ENCODE assay signal across 26 cellular contexts in the genomic region with DNA sequence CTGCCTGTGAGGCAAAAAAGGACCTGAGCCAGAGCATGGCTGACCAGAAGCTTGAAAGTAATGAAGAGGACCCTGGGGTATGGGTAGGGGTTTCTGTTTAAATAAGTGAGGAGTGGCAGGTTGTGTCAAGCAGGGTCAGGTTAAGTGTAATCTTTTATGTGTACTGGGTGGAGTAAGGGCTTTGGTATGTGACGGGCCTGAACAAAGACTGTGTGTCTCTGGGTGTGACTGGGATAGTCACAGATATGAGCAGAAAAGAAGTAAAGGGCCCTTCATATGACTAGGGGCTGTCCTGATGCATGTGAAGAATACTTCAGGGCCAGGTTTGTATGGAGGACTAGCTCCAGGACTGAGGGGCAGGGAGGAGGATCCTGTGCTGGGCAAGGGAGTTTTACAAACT.
"Had no signal": no experiment of that assay in that cellular context is flagged by ENCODE, and none has a peak within 500 bp of the region (broad histone marks: within the 10 kb centered on the region; RNA-seq: fewer than 3 reads in every experiment).

No MANE protein-coding gene starts in this region.

- H3K9me3 Mint-ChIP-seq: activated naive CD4-positive, alpha-beta T cell treated with anti-CD3 and anti-CD28 coated beads, Interleukin-2, amount 50 U/mL, for 24 hours; activated naive CD8-positive, alpha-beta T cell treated with anti-CD3 and anti-CD28 coated beads, Interleukin-2, amount 50 U/mL, for 24 hours; stimulated activated effector memory CD8-positive, alpha-beta T cell treated with anti-CD3 and anti-CD28 coated beads, Interleukin-12 subunit alpha, Interleukin-12 subunit beta, amount 100 ng/mL, for 72 hours; stimulated activated naive CD8-positive, alpha-beta T cell treated with anti-CD3 and anti-CD28 coated beads, Interleukin-15, Interleukin-2, amounts not matched to agents 100 ng/mL and 50 ng/mL, for 24 hours; T-helper 1 cell treated with Interleukin-12 subunit alpha and Interleukin-12 subunit beta and Interleukin-4 antibody, amounts not matched to agents 30 μg/mL and 1 μg/mL, for 36 hours had no signal

- H3K4me3 ChIP-seq: heart left ventricle, left lung, lung, sigmoid colon, thoracic aorta, upper lobe of left lung, vagina had no signal

- H3K27me3 Mint-ChIP-seq: activated naive CD4-positive, alpha-beta T cell treated with anti-CD3 and anti-CD28 coated beads, Interleukin-2, amount 50 U/mL, for 24 hours; stimulated activated naive CD8-positive, alpha-beta T cell treated with anti-CD3 and anti-CD28 coated beads, Interleukin-15, Interleukin-2, amounts not matched to agents 100 ng/mL and 50 ng/mL, for 24 hours had no signal

- H3K4me1 ChIP-seq: heart left ventricle, left lung, sigmoid colon, upper lobe of left lung, vagina had no signal

- H3K27ac ChIP-seq: heart left ventricle, left lung, neutrophil, sigmoid colon, thoracic aorta, upper lobe of left lung, vagina, WERI-Rb-1 had no signal

- H3K4me3 Mint-ChIP-seq: activated naive CD4-positive, alpha-beta T cell treated with anti-CD3 and anti-CD28 coated beads, Interleukin-2, amount 50 U/mL, for 24 hours; activated naive CD8-positive, alpha-beta T cell treated with anti-CD3 and anti-CD28 coated beads, Interleukin-2, amount 50 U/mL, for 24 hours; naive B cell; nephron progenitor cell; stimulated activated effector memory CD8-positive, alpha-beta T cell treated with anti-CD3 and anti-CD28 coated beads, Interleukin-12 subunit alpha, Interleukin-12 subunit beta, amount 100 ng/mL, for 72 hours; stimulated activated naive CD8-positive, alpha-beta T cell treated with anti-CD3 and anti-CD28 coated beads, Interleukin-15, Interleukin-2, amounts not matched to agents 100 ng/mL and 50 ng/mL, for 24 hours; T-helper 1 cell treated with Interleukin-12 subunit alpha and Interleukin-12 subunit beta and Interleukin-4 antibody, amounts not matched to agents 30 μg/mL and 1 μg/mL, for 36 hours had no signal

- H3K9me3 ChIP-seq: heart left ventricle, left lung, neutrophil, sigmoid colon, thoracic aorta, upper lobe of left lung, vagina had no signal

- H3K36me3 Mint-ChIP-seq: activated naive CD4-positive, alpha-beta T cell treated with anti-CD3 and anti-CD28 coated beads, Interleukin-2, amount 50 U/mL, for 24 hours; naive B cell; stimulated activated effector memory CD8-positive, alpha-beta T cell treated with anti-CD3 and anti-CD28 coated beads, Interleukin-12 subunit alpha, Interleukin-12 subunit beta, amount 100 ng/mL, for 72 hours had no signal

- H3K36me3 ChIP-seq: heart left ventricle, left lung, neutrophil, sigmoid colon, thoracic aorta, upper lobe of left lung, vagina, WERI-Rb-1 had no signal

- H3K27ac Mint-ChIP-seq: activated naive CD4-positive, alpha-beta T cell treated with anti-CD3 and anti-CD28 coated beads, Interleukin-2, amount 50 U/mL, for 24 hours; activated naive CD8-positive, alpha-beta T cell treated with anti-CD3 and anti-CD28 coated beads, Interleukin-2, amount 50 U/mL, for 24 hours; nephron progenitor cell; stimulated activated effector memory CD8-positive, alpha-beta T cell treated with anti-CD3 and anti-CD28 coated beads, Interleukin-12 subunit alpha, Interleukin-12 subunit beta, amount 100 ng/mL, for 72 hours; stimulated activated naive CD8-positive, alpha-beta T cell treated with anti-CD3 and anti-CD28 coated beads, Interleukin-15, Interleukin-2, amounts not matched to agents 100 ng/mL and 50 ng/mL, for 24 hours; T-helper 1 cell treated with Interleukin-12 subunit alpha and Interleukin-12 subunit beta and Interleukin-4 antibody, amounts not matched to agents 30 μg/mL and 1 μg/mL, for 36 hours had no signal

- DNase-seq: activated CD4-positive, alpha-beta T cell treated with anti-CD3 and anti-CD28 coated beads for 48 hours; activated CD4-positive, alpha-beta T cell treated with anti-CD3 and anti-CD28 coated beads, Interleukin-2, amount 50 U/mL, for 48 hours; activated CD8-positive, alpha-beta memory T cell treated with anti-CD3 and anti-CD28 coated beads for 24 hours; activated effector memory CD4-positive, alpha-beta T cell treated with anti-CD3 and anti-CD28 coated beads, Interleukin-2, amount 50 U/mL, for 16 hours; activated naive CD8-positive, alpha-beta T cell treated with anti-CD3 and anti-CD28 coated beads, Interleukin-2, amount 50 U/mL, for 24 hours; amygdala; effector memory CD4-positive, alpha-beta T cell; foreskin fibroblast; heart left ventricle; left lung; naive B cell; nephron progenitor cell; sigmoid colon; small intestine; stimulated activated CD4-positive, alpha-beta T cell treated with anti-CD3 and anti-CD28 coated beads, Interleukin-4, amount 100 ng/mL, for 24 hours; T1000; upper lobe of left lung; WERI-Rb-1 had no signal

- H3K4me1 Mint-ChIP-seq: activated naive CD4-positive, alpha-beta T cell treated with anti-CD3 and anti-CD28 coated beads, Interleukin-2, amount 50 U/mL, for 24 hours; activated naive CD8-positive, alpha-beta T cell treated with anti-CD3 and anti-CD28 coated beads, Interleukin-2, amount 50 U/mL, for 24 hours; naive B cell; stimulated activated effector memory CD8-positive, alpha-beta T cell treated with anti-CD3 and anti-CD28 coated beads, Interleukin-12 subunit alpha, Interleukin-12 subunit beta, amount 100 ng/mL, for 72 hours had no signal

- H3K27me3 ChIP-seq: left lung, neutrophil, sigmoid colon, upper lobe of left lung, vagina had no signal
